In genomic region chr22:19172213-19173046, GRCh38 we compare ENCODE assay signal across 8 cellular contexts. TPM values are rescaled to one million over a fixed set of nuclear protein-coding genes. Genes with fewer than 3 reads are reported as not detected.
DNase-seq lines count a peak whose midpoint lies in the region; ATAC-seq, FAIRE-seq and TF ChIP-seq lines count a peak whose summit lies in the region.

No MANE protein-coding gene starts in this region.

- H3K9me3 Mint-ChIP-seq in CD8-positive, alpha-beta T cell, result no peaks in the 10 kb centered on the region

- no peaks in the 10 kb centered on the region for H3F3A ChIP-seq in PC-3 (ENCODE audit: low read length, unreplicated experiment)

- H3K9ac ChIP-seq in PC-3 (ENCODE audit: low read length) (peak overlapping the region; percentile 100), endothelial cell of umbilical vein (replicated peaks; ENCODE audit: extremely low read depth, insufficient read depth, low read length) (peak overlapping the region; percentile 86)

- H3K4me1 Mint-ChIP-seq in CD8-positive, alpha-beta T cell (ENCODE audit: low read depth), result peaks cover 48% of the 10 kb centered on the region

- H3K4me1 ChIP-seq in CD8-positive, alpha-beta T cell (ENCODE audit: insufficient read depth, low read length), result peaks cover 33% of the 10 kb centered on the region
- H3K4me1 ChIP-seq in PC-3 (ENCODE audit: insufficient read depth, low read length), result peaks cover 22% of the 10 kb centered on the region
- peaks cover 19% of the 10 kb centered on the region for H3K4me1 ChIP-seq in endothelial cell of umbilical vein (ENCODE audit: control insufficient read depth, extremely low read depth, insufficient read depth, low read length)
- peaks cover 39% of the 10 kb centered on the region for H3K4me1 ChIP-seq in osteoblast (ENCODE audit: insufficient read depth, low read length)

- intact Hi-C loops in CD8-positive, alpha-beta T cell (cut with DNase I, micrococcal nuclease), result no loop called here
- intact Hi-C loops in PC-3 (cut with micrococcal nuclease) (no loop called here), endothelial cell of umbilical vein (cut with micrococcal nuclease) (no loop called here)

- peak overlapping the region; percentile 86 for H3K27ac ChIP-seq in CD8-positive, alpha-beta T cell (ENCODE audit: low read depth, low read length)
- peak overlapping the region; percentile 62 for H3K27ac ChIP-seq in PC-3 (ENCODE audit: low read length)
- H3K27ac ChIP-seq in endothelial cell of umbilical vein (ENCODE audit: insufficient read depth, low read depth, low read length), result peak overlapping the region; percentile 50
- H3K27ac ChIP-seq in osteoblast (ENCODE audit: low read depth, low read length), result peak overlapping the region; percentile 90

- peaks cover 13% of the 10 kb centered on the region for H3K27me3 ChIP-seq in CD8-positive, alpha-beta T cell (ENCODE audit: insufficient read depth, low read length)
- H3K27me3 ChIP-seq in PC-3 (ENCODE audit: low read length), result peaks cover 26% of the 10 kb centered on the region
- H3K27me3 ChIP-seq in endothelial cell of umbilical vein (ENCODE audit: control insufficient read depth in 2 of 2, insufficient read depth in 2 of 2, low read length in 2 of 2), result peaks cover 17 to 19% of the 10 kb centered on the region in 2 experiments
- H3K27me3 ChIP-seq in osteoblast (ENCODE audit: insufficient read depth, low read length), result peaks cover 21% of the 10 kb centered on the region

- H2AFZ ChIP-seq in PC-3 (ENCODE audit: low read length), result no peak overlapping the region
- H2AFZ ChIP-seq in endothelial cell of umbilical vein (ENCODE audit: low read depth, low read length), result no peak overlapping the region
- H2AFZ ChIP-seq in osteoblast (ENCODE audit: low read length), result peak overlapping the region; percentile 95

- H3K4me3 ChIP-seq in CD8-positive, alpha-beta T cell (ENCODE audit: low read depth, low read length), result peak overlapping the region; percentile 94
- peak overlapping the region; percentile 96 for H3K4me3 ChIP-seq in PC-3 (ENCODE audit: low read length)
- peak overlapping the region; percentile 65 to 84 (median 73) for H3K4me3 ChIP-seq in endothelial cell of umbilical vein (replicated peaks in 1 of 3; ENCODE audit: insufficient read depth in 1 of 3, low read depth in 1 of 3, low read length in 3 of 3)
- peak overlapping the region; percentile 99 for H3K4me3 ChIP-seq in osteoblast (ENCODE audit: insufficient read depth, low read length)

- dilution Hi-C loops in endothelial cell of umbilical vein (cut with MboI; ENCODE audit: extremely low pct_ligation_motif_present, low sequenced_read_pairs), result no loop called here

- POLR2A ChIA-PET in CD8-positive, alpha-beta T cell (lab: Charles Lee), result no interaction called here
- POLR2A ChIA-PET in PC-3 (lab: Charles Lee; ENCODE audit: unreplicated experiment), result interaction anchor here (1.0 kb wide), 1 partner anchor 28 kb away, joined by 3 read pairs; the partner anchor contains the start of gene ESS2
- POLR2A ChIA-PET in endothelial cell of umbilical vein (lab: Charles Lee), result no interaction called here

- peaks cover 7% of the 10 kb centered on the region for H3K36me3 Mint-ChIP-seq in CD8-positive, alpha-beta T cell

- no peak for DNase-seq in CD8-positive, alpha-beta T cell
- no peak for DNase-seq in PC-3
- DNase-seq in endothelial cell of umbilical vein (ENCODE audit: low read depth, low spot score), result no peak
- DNase-seq in osteoblast (ENCODE audit: insufficient read length, low spot score, missing footprints), result peak; percentile 56
- DNase-seq in GM13976 (ENCODE audit: low spot score), result no peak

- H3K9me3 ChIP-seq in CD8-positive, alpha-beta T cell (ENCODE audit: low read length), result no peaks in the 10 kb centered on the region
- H3K9me3 ChIP-seq in PC-3 (ENCODE audit: low read length), result no peaks in the 10 kb centered on the region
- H3K9me3 ChIP-seq in endothelial cell of umbilical vein (replicated peaks; ENCODE audit: control insufficient read depth, insufficient read depth, low read length), result no peaks in the 10 kb centered on the region
- no peaks in the 10 kb centered on the region for H3K9me3 ChIP-seq in osteoblast (ENCODE audit: low read depth, low read length)

- H3K79me2 ChIP-seq in PC-3 (ENCODE audit: low read length) (peaks cover 60% of the 10 kb centered on the region), endothelial cell of umbilical vein (ENCODE audit: control insufficient read depth, insufficient read depth, low read length) (peaks cover 29% of the 10 kb centered on the region), osteoblast (ENCODE audit: insufficient read depth, low read length) (peaks cover 69% of the 10 kb centered on the region)

- in situ Hi-C loops in GM13976 (cut with MboI; ENCODE audit: low sequenced_read_pairs, unreplicated experiment), result no loop called here

- H4K20me1 ChIP-seq in PC-3 (ENCODE audit: low read length) (no peaks in the 10 kb centered on the region), endothelial cell of umbilical vein (replicated peaks; ENCODE audit: control insufficient read depth, extremely low read depth, insufficient read depth, low read length) (no peaks in the 10 kb centered on the region), osteoblast (ENCODE audit: insufficient read depth, low read length) (peaks cover 40% of the 10 kb centered on the region)

- no peaks in the 10 kb centered on the region for H3K9me1 ChIP-seq in endothelial cell of umbilical vein (replicated peaks; ENCODE audit: control insufficient read depth, extremely low read depth, insufficient read depth, low read length)

- TF ChIP-seq POLR2A in endothelial cell of umbilical vein (IDR thresholded peaks at IDR 0.05; ENCODE audit: low read depth, low read length), result no peak

- H3K9me2 ChIP-seq in PC-3 (replicated peaks; ENCODE audit: low read length), result no peaks in the 10 kb centered on the region

- no peak for TF ChIP-seq CTCF in CD8-positive, alpha-beta T cell (IDR thresholded peaks at IDR 0.05)
- no peak for TF ChIP-seq CTCF in PC-3 (conservative IDR thresholded peaks at IDR 0.05; ENCODE audit: low read depth, low read length)
- no peak for TF ChIP-seq CTCF in endothelial cell of umbilical vein (IDR thresholded peaks at IDR 0.05; ENCODE audit: extremely low read depth in 1 of 2, insufficient read depth in 1 of 2, low read depth in 1 of 2, low read length in 2 of 2)
- TF ChIP-seq CTCF in osteoblast (IDR thresholded peaks at IDR 0.05; ENCODE audit: extremely low read depth, low read depth, low read length), result no peak
- no peak for TF ChIP-seq CTCF in GM13976 (IDR thresholded peaks at IDR 0.05; ENCODE audit: borderline replicate concordance, control extremely low read depth, extremely low read depth, insufficient read depth, missing control alignments)

- peaks cover 24% of the 10 kb centered on the region for H3K27me3 Mint-ChIP-seq in CD8-positive, alpha-beta T cell (ENCODE audit: low read depth)

- FAIRE-seq in endothelial cell of umbilical vein (lab: Jason Lieb, UNC), result no peak

- H3K27ac Mint-ChIP-seq in CD8-positive, alpha-beta T cell, result peak overlapping the region; percentile 92

- ATAC-seq in CD8-positive, alpha-beta T cell, result no peak
- ATAC-seq in PC-3 (no peak), GM18517 (IDR thresholded peaks at IDR 0.05; ENCODE audit: unreplicated experiment) (no peak), GM18909 (IDR thresholded peaks at IDR 0.05; ENCODE audit: poor library complexity, unreplicated experiment) (no peak), GM21717 (IDR thresholded peaks at IDR 0.05; ENCODE audit: unreplicated experiment) (no peak)

- H3K36me3 ChIP-seq in CD8-positive, alpha-beta T cell (ENCODE audit: insufficient read depth, low read length), result no peaks in the 10 kb centered on the region
- H3K36me3 ChIP-seq in PC-3 (ENCODE audit: low read depth, low read length) (no peaks in the 10 kb centered on the region), endothelial cell of umbilical vein (ENCODE audit: control insufficient read depth in 2 of 2, extremely low read depth in 1 of 2, insufficient read depth in 2 of 2, low read length in 2 of 2) (peaks cover 0 to 5% of the 10 kb centered on the region in 2 experiments), osteoblast (ENCODE audit: insufficient read depth, low read length) (peaks cover 3% of the 10 kb centered on the region)

- BruUV-seq in PC-3 (replicated peaks; lab: Mats Ljungman, UMichigan) (no TSS peak), endothelial cell of umbilical vein (replicated peaks; lab: Mats Ljungman, UMichigan) (no TSS peak)

- H3K4me3 Mint-ChIP-seq in CD8-positive, alpha-beta T cell, result peak overlapping the region; percentile 93

- CTCF ChIA-PET in CD8-positive, alpha-beta T cell (lab: Charles Lee), result interaction anchor here (1.8 kb wide), 1 partner anchor 28 kb away, joined by 6 read pairs; the partner anchor contains the start of gene ESS2
- CTCF ChIA-PET in PC-3 (lab: Charles Lee) (no interaction called here), endothelial cell of umbilical vein (lab: Charles Lee) (no interaction called here)

- H3K4me2 ChIP-seq in PC-3 (ENCODE audit: low read length) (peak overlapping the region; percentile 95), endothelial cell of umbilical vein (ENCODE audit: insufficient read depth, low read length) (peak overlapping the region; percentile 83), osteoblast (ENCODE audit: insufficient read depth, low read length) (peak overlapping the region; percentile 93)

RNA-seq across cellular contexts. Expression of gene SLC25A1, which starts 6.1 kb away (rescaled TPM):
- total RNA-seq in CD8-positive, alpha-beta T cell, result 10 to 100 TPM; 14.5 to 15.9 TPM
- total RNA-seq in PC-3 (2014; rRNA removed) (81.6 and 91.7 TPM in 2 replicates), endothelial cell of umbilical vein (94.5 and 102 TPM in 2 replicates), osteoblast (63.7 and 69.2 TPM in 2 replicates)
- polyA plus RNA-seq in endothelial cell of umbilical vein, result 78.0 and 80.0 TPM in 2 replicates
- polyA plus RNA-seq in endothelial cell of umbilical vein (2011; cell fraction: cytosol; rRNA removed), result 53.3 and 64.5 TPM in 2 replicates
- 30.5 and 34.5 TPM in 2 replicates for polyA plus RNA-seq in endothelial cell of umbilical vein (2011; cell fraction: nucleus; rRNA removed)
- polyA plus RNA-seq in endothelial cell of umbilical vein (2012), result 48.5 and 55.1 TPM in 2 replicates
- 42.0 and 44.0 TPM in 2 replicates for polyA minus RNA-seq in endothelial cell of umbilical vein
- polyA minus RNA-seq in endothelial cell of umbilical vein (2011; cell fraction: cytosol; rRNA and poly(A)+ RNA removed), result 35.6 TPM
- 8.2 and 9.9 TPM in 2 replicates for polyA minus RNA-seq in endothelial cell of umbilical vein (2011; cell fraction: nucleus; rRNA and poly(A)+ RNA removed)

RNA-seq across cellular contexts. Expression of gene GSC2, which starts 22.3 kb away (rescaled TPM):
- not detected for total RNA-seq in CD8-positive, alpha-beta T cell
- not detected in 2 replicates for total RNA-seq in PC-3 (2014; rRNA removed)
- not detected in 2 replicates for total RNA-seq in endothelial cell of umbilical vein
- polyA plus RNA-seq in endothelial cell of umbilical vein, result not detected in 2 replicates
- not detected in 2 replicates for polyA plus RNA-seq in endothelial cell of umbilical vein (2011; cell fraction: cytosol; rRNA removed)
- not detected in 2 replicates for polyA plus RNA-seq in endothelial cell of umbilical vein (2011; cell fraction: nucleus; rRNA removed)
- polyA plus RNA-seq in endothelial cell of umbilical vein (2012), result not detected in 2 replicates
- not detected in 2 replicates for polyA minus RNA-seq in endothelial cell of umbilical vein
- not detected for polyA minus RNA-seq in endothelial cell of umbilical vein (2011; cell fraction: cytosol; rRNA and poly(A)+ RNA removed)
- polyA minus RNA-seq in endothelial cell of umbilical vein (2011; cell fraction: nucleus; rRNA and poly(A)+ RNA removed), result not detected in 2 replicates
- total RNA-seq in osteoblast, result not detected in 2 replicates

RNA-seq across cellular contexts. Expression of gene ESS2, which starts 28.0 kb away (rescaled TPM):
- total RNA-seq in CD8-positive, alpha-beta T cell, result 10 to 100 TPM; 62.5 to 65.5 TPM
- total RNA-seq in PC-3 (2014; rRNA removed), result 12.6 and 22.9 TPM in 2 replicates
- total RNA-seq in endothelial cell of umbilical vein, result 18.4 and 21.9 TPM in 2 replicates
- polyA plus RNA-seq in endothelial cell of umbilical vein, result 20.1 and 22.8 TPM in 2 replicates
- 16.5 and 20.9 TPM in 2 replicates for polyA plus RNA-seq in endothelial cell of umbilical vein (2011; cell fraction: cytosol; rRNA removed)
- 18.2 and 19.2 TPM in 2 replicates for polyA plus RNA-seq in endothelial cell of umbilical vein (2011; cell fraction: nucleus; rRNA removed)
- 14.6 and 15.4 TPM in 2 replicates for polyA plus RNA-seq in endothelial cell of umbilical vein (2012)
- 6.6 and 7.9 TPM in 2 replicates for polyA minus RNA-seq in endothelial cell of umbilical vein
- 3.6 TPM for polyA minus RNA-seq in endothelial cell of umbilical vein (2011; cell fraction: cytosol; rRNA and poly(A)+ RNA removed)
- polyA minus RNA-seq in endothelial cell of umbilical vein (2011; cell fraction: nucleus; rRNA and poly(A)+ RNA removed), result 2.5 and 5.6 TPM in 2 replicates
- total RNA-seq in osteoblast, result 19.4 and 22.1 TPM in 2 replicates

RNA-seq across cellular contexts. Expression of gene TSSK2, which starts 41.3 kb away (rescaled TPM):
- total RNA-seq in CD8-positive, alpha-beta T cell, result under 1 TPM; 0.25 to 0.27 TPM
- total RNA-seq in PC-3 (2014; rRNA removed) (0.17 TPM in 1 of 2 replicates, not detected in the other), endothelial cell of umbilical vein (not detected in 2 replicates), osteoblast (not detected in 2 replicates)
- polyA plus RNA-seq in endothelial cell of umbilical vein, result not detected in 2 replicates
- polyA plus RNA-seq in endothelial cell of umbilical vein (2011; cell fraction: cytosol; rRNA removed), result not detected in 2 replicates
- polyA plus RNA-seq in endothelial cell of umbilical vein (2011; cell fraction: nucleus; rRNA removed), result not detected in 2 replicates
- polyA plus RNA-seq in endothelial cell of umbilical vein (2012), result not detected in 2 replicates
- not detected in 2 replicates for polyA minus RNA-seq in endothelial cell of umbilical vein
- polyA minus RNA-seq in endothelial cell of umbilical vein (2011; cell fraction: cytosol; rRNA and poly(A)+ RNA removed), result not detected
- polyA minus RNA-seq in endothelial cell of umbilical vein (2011; cell fraction: nucleus; rRNA and poly(A)+ RNA removed), result not detected in 2 replicates

RNA-seq across cellular contexts. Expression of gene DGCR2, which starts 50.2 kb away (rescaled TPM):
- total RNA-seq in CD8-positive, alpha-beta T cell, result 10 to 100 TPM; 29.6 to 32.4 TPM
- total RNA-seq in PC-3 (2014; rRNA removed) (36.1 and 46.1 TPM in 2 replicates), endothelial cell of umbilical vein (44.8 and 49.6 TPM in 2 replicates), osteoblast (40.7 and 43.4 TPM in 2 replicates)
- 51.2 and 61.7 TPM in 2 replicates for polyA plus RNA-seq in endothelial cell of umbilical vein
- polyA plus RNA-seq in endothelial cell of umbilical vein (2011; cell fraction: cytosol; rRNA removed), result 47.7 and 50.7 TPM in 2 replicates
- 41.7 and 53.7 TPM in 2 replicates for polyA plus RNA-seq in endothelial cell of umbilical vein (2011; cell fraction: nucleus; rRNA removed)
- 27.3 and 36.4 TPM in 2 replicates for polyA plus RNA-seq in endothelial cell of umbilical vein (2012)
- polyA minus RNA-seq in endothelial cell of umbilical vein, result 46.5 and 74.1 TPM in 2 replicates
- 13.5 TPM for polyA minus RNA-seq in endothelial cell of umbilical vein (2011; cell fraction: cytosol; rRNA and poly(A)+ RNA removed)
- 29.0 and 29.3 TPM in 2 replicates for polyA minus RNA-seq in endothelial cell of umbilical vein (2011; cell fraction: nucleus; rRNA and poly(A)+ RNA removed)
